In genomic region chrX:107667426-107667825, GRCh38 we compare ENCODE assay signal across 22 cellular contexts.
"Had no signal": no experiment of that assay in that cellular context is flagged by ENCODE, and none has a peak within 500 bp of the region (broad histone marks: within the 10 kb centered on the region; RNA-seq: fewer than 3 reads in every experiment).

No MANE protein-coding gene starts in this region.

- H3K4me3 Mint-ChIP-seq: nephron; stimulated activated naive B cell treated with anti-CD40 and anti-IgM and Interleukin-4, amounts not matched to agents 10 μg/mL and 1 μg/mL and 100 μg/mL, for 72 hours had no signal

- H3K9me3 ChIP-seq: esophagus muscularis mucosa, gastroesophageal sphincter, mucosa of descending colon, psoas muscle, spleen had no signal

- ATAC-seq: gastroesophageal sphincter; left lobe of liver; mucosa of descending colon; psoas muscle; sciatic nerve; stimulated activated naive B cell treated with anti-CD40 and anti-IgM and Interleukin-4, amounts not matched to agents 10 μg/mL and 1 μg/mL and 100 μg/mL, for 72 hours had no signal

- H3K27me3 ChIP-seq: esophagus muscularis mucosa, gastroesophageal sphincter had no signal

- H3K27ac ChIP-seq: dorsolateral prefrontal cortex, epithelial cell of prostate, esophagus muscularis mucosa, gastroesophageal sphincter, psoas muscle, spleen had no signal

- H3K27ac Mint-ChIP-seq: nephron; stimulated activated naive B cell treated with anti-CD40 and anti-IgM and Interleukin-4, amounts not matched to agents 10 μg/mL and 1 μg/mL and 100 μg/mL, for 72 hours had no signal

- DNase-seq: cortex of kidney; dorsolateral prefrontal cortex; effector CD8-positive, alpha-beta T cell; glutamatergic neuron; islet precursor cell; mammary epithelial cell; mucosa of descending colon; occipital lobe; psoas muscle; retina; spleen; stimulated activated CD4-positive, alpha-beta T cell treated with anti-CD3 and anti-CD28 coated beads, Interleukin-15, amount 100 ng/mL, for 24 hours; stimulated activated CD4-positive, alpha-beta T cell treated with anti-CD3 and anti-CD28 coated beads, Interleukin-1b, Interleukin-23, amount 100 ng/mL, for 48 hours; stimulated activated CD4-positive, alpha-beta T cell treated with anti-CD3 and anti-CD28 coated beads, Interleukin-4, amount 100 ng/mL, for 24 hours; stimulated activated naive B cell treated with anti-CD40 and anti-IgM and Interleukin-4, amounts not matched to agents 10 μg/mL and 1 μg/mL and 100 μg/mL, for 72 hours; trophoblast cell had no signal
